Comparison of ENCODE assay signal across 8 cellular contexts in genomic region chr18:7568426-7568825, GRCh38. TPM values are rescaled to one million over a fixed set of nuclear protein-coding genes. Genes with fewer than 3 reads are reported as not detected.
DNase-seq lines count a peak whose midpoint lies in the region; ATAC-seq and TF ChIP-seq lines count a peak whose summit lies in the region.

No MANE protein-coding gene starts in this region.

- no peaks in the 10 kb centered on the region for H3K27me3 ChIP-seq in PC-9 (ENCODE audit: insufficient read depth, low read depth)
- peaks cover 8% of the 10 kb centered on the region for H3K27me3 ChIP-seq in foreskin keratinocyte

- peak; percentile 12; the same call in 1 of the 2 replicates for TF ChIP-seq CTCF in C4-2B (conservative IDR thresholded peaks at IDR 0.05)
- TF ChIP-seq CTCF in PC-9 (conservative IDR thresholded peaks at IDR 0.05): no peak
- no peak for TF ChIP-seq CTCF in foreskin keratinocyte (conservative IDR thresholded peaks at IDR 0.05)
- peak; percentile 27 to 46 (median 46) for TF ChIP-seq CTCF in nephron (IDR thresholded peaks at IDR 0.05; ENCODE audit: unreplicated experiment in 3 of 3)

- ATAC-seq in foreskin keratinocyte (peak; percentile 1), HG03378 (IDR thresholded peaks at IDR 0.05; ENCODE audit: unreplicated experiment) (no peak), GM21529 (IDR thresholded peaks at IDR 0.05; ENCODE audit: unreplicated experiment) (no peak)

- H2AFZ ChIP-seq in PC-9: peak overlapping the region; percentile 93

- H3K4me1 Mint-ChIP-seq in nephron: peaks cover 18% of the 10 kb centered on the region

- no peaks in the 10 kb centered on the region for H3K9me3 ChIP-seq in PC-9 (ENCODE audit: insufficient read depth, low read depth)

- intact Hi-C loops in PC-9 (cut with micrococcal nuclease; ENCODE audit: unreplicated experiment): loop anchor here (5.0 to 10.0 kb wide), 4 partner anchors 206 to 914 kb away; no protein-coding TSS in a partner anchor

- H3F3A ChIP-seq in PC-9 (ENCODE audit: insufficient read depth, low read depth): no peaks in the 10 kb centered on the region; the same call in 1 of the 2 replicates

- H3K27me3 Mint-ChIP-seq in nephron (ENCODE audit: low read depth): peaks cover 22% of the 10 kb centered on the region

- H3K36me3 ChIP-seq in PC-9 (ENCODE audit: low read depth): no peaks in the 10 kb centered on the region

- peak overlapping the region; percentile 86 to 90 (median 89) for H3K4me3 Mint-ChIP-seq in nephron

- no TSS peak for BruUV-seq in PC-9 (replicated peaks; lab: Mats Ljungman, UMichigan)

- H3K9me3 Mint-ChIP-seq in nephron: no peaks in the 10 kb centered on the region

- POLR2A ChIA-PET in PC-9 (lab: Charles Lee; ENCODE audit: unreplicated experiment): interaction anchor here (0.7 kb wide), 1 partner anchor 729 kb away, joined by 3 read pairs; no protein-coding TSS in a partner anchor

- H3K36me3 Mint-ChIP-seq in nephron (ENCODE audit: low read depth): peaks cover 4% of the 10 kb centered on the region

- H3K27ac ChIP-seq in C4-2B: no peak overlapping the region; the same call in 1 of the 2 replicates
- no peak overlapping the region for H3K27ac ChIP-seq in PC-9
- peak overlapping the region; percentile 52 for H3K27ac ChIP-seq in foreskin keratinocyte

- DNase-seq in PC-9: no peak
- DNase-seq in foreskin keratinocyte: peak in 1 of 2 donors; percentile 25
- DNase-seq in NCI-H526 (lab: John Stamatoyannopoulos, UW): no peak
- DNase-seq in NCI-H345 treated with DMSO at 0.1 percent for 48 hours (lab: John Stamatoyannopoulos, UW; ENCODE audit: unreplicated experiment): no peak

- peak overlapping the region; percentile 7 to 87 (median 56) for H3K27ac Mint-ChIP-seq in nephron

- peak overlapping the region; percentile 83 for H3K4me3 ChIP-seq in PC-9

- H3K79me2 ChIP-seq in PC-9 (ENCODE audit: low read depth): peaks cover 50% of the 10 kb centered on the region

- no peaks in the 10 kb centered on the region; the same call in 1 of the 2 replicates for H4K20me1 ChIP-seq in PC-9 (ENCODE audit: insufficient read depth)

- no peaks in the 10 kb centered on the region for H3K9me2 ChIP-seq in PC-9 (ENCODE audit: insufficient read depth)

- H3K4me1 ChIP-seq in PC-9 (replicated peaks; ENCODE audit: insufficient read depth) (peaks cover 21% of the 10 kb centered on the region), foreskin keratinocyte (peaks cover 11% of the 10 kb centered on the region)

- CTCF ChIA-PET in PC-9 (lab: Charles Lee): no interaction called here

- peak overlapping the region; percentile 92 for H3K4me2 ChIP-seq in PC-9

RNA-seq across cellular contexts. Expression of gene PTPRM, which starts 1.3 kb away (rescaled TPM):
- total RNA-seq in PC-9 (2021): 30.7 and 32.5 TPM in 2 replicates
- total RNA-seq in foreskin keratinocyte: 8.4 and 17.9 TPM in 2 replicates
- polyA plus RNA-seq in foreskin keratinocyte: 6.2 and 9.7 TPM in 2 replicates

Comparison
In these comparisons a context has a peak if more than half of its experiments do, and no peak if none do; other contexts are left out.
1. CTCF ChIP-seq: peak in C4-2B (single experiment) and nephron (3 of 3); none in PC-9 (single experiment) and foreskin keratinocyte (single experiment).